12 cellular contexts compared by ENCODE assay signal in genomic region chr11:11163256-11163655, GRCh38.
A peak's percentile ranks its signal among the peaks of the same experiment; 100 is the strongest.
DNase-seq lines count a peak whose midpoint lies in the region; ATAC-seq, FAIRE-seq and TF ChIP-seq lines count a peak whose summit lies in the region.
"Had no signal": no experiment of that assay in that cellular context is flagged by ENCODE, and none has a peak within 500 bp of the region (broad histone marks: within the 10 kb centered on the region; RNA-seq: fewer than 3 reads in every experiment).

No MANE protein-coding gene starts in this region.

- no peak overlapping the region for H3K27ac ChIP-seq in A549

- intact Hi-C loops in left colon (cut with DNase I, micrococcal nuclease): loop anchor here in 1 of 2 donors (10.0 kb wide), 1 partner anchor 128 kb away; no protein-coding TSS in a partner anchor

- ATAC-seq in A549: peak; percentile 90 to 95
- peak; percentile 61 for ATAC-seq in left colon
- no peak for ATAC-seq in HG02973 (IDR thresholded peaks at IDR 0.05; ENCODE audit: unreplicated experiment)
- ATAC-seq in GM18867 (IDR thresholded peaks at IDR 0.05; ENCODE audit: unreplicated experiment): no peak
- ATAC-seq: stimulated activated naive B cell treated with anti-CD40 and anti-IgM and Interleukin-4, amounts not matched to agents 10 μg/mL and 1 μg/mL and 100 μg/mL, for 72 hours had no signal

- no peaks in the 10 kb centered on the region for H3K9me3 ChIP-seq in A549

- TF ChIP-seq CTCF in A549 (IDR thresholded peaks at IDR 0.05): no peak

- H3K4me2 ChIP-seq in A549: no peak overlapping the region

- no peak for TF ChIP-seq EP300 in A549 (IDR thresholded peaks at IDR 0.05)

- no peak for TF ChIP-seq RAD21 in A549 (conservative IDR thresholded peaks at IDR 0.05 in 1 of 2, IDR thresholded peaks at IDR 0.05 in 1 of 2)

- H3K36me3 ChIP-seq in H7 (replicated peaks; ENCODE audit: control insufficient read depth, insufficient read depth, low read length): no peaks in the 10 kb centered on the region
- H3K36me3 ChIP-seq: heart left ventricle had no signal

- H3K4me3 ChIP-seq in A549 (no peak overlapping the region), H7 (ENCODE audit: insufficient read depth, low read depth, low read length) (no peak overlapping the region)
- H3K4me3 ChIP-seq: heart left ventricle had no signal

- FAIRE-seq in A549 (lab: Jason Lieb, UNC): no peak

- CTCF ChIA-PET in A549 (lab: Yijun Ruan, JAX): interaction anchor here (1.5 to 2.6 kb wide), 2 partner anchors 10 to 14 kb away, joined by 4 to 6 read pairs; no protein-coding TSS in a partner anchor

- 25% methylated on average over 5 of the region's 5 CpGs for WGBS in A549 (ENCODE audit: missing lambda C conversion rate)

- H3K4me1 ChIP-seq in A549: no peaks in the 10 kb centered on the region

- POLR2A ChIA-PET in A549 (lab: Yijun Ruan, JAX): no interaction called here

- TF ChIP-seq POLR2A in A549 (IDR thresholded peaks at IDR 0.05; ENCODE audit: low read length): no peak

- H3K27me3 ChIP-seq in H7 (ENCODE audit: control insufficient read depth, insufficient read depth, low read length): no peaks in the 10 kb centered on the region
- H3K27me3 ChIP-seq: heart left ventricle had no signal

- peak; percentile 46 to 65 for DNase-seq in A549 (ENCODE audit: low read depth in 1 of 2, low spot score in 1 of 2)
- DNase-seq in H7: peak; percentile 59
- peak; percentile 24 for DNase-seq in astrocyte of the hippocampus (ENCODE audit: low read depth, low spot score)
- no peak for DNase-seq in left colon
- DNase-seq in AML-193 (lab: John Stamatoyannopoulos, UW): no peak
- no peak for DNase-seq in medulla oblongata (ENCODE audit: extremely low spot score)
- DNase-seq: heart left ventricle; MV-4-11; naive B cell; stimulated activated naive B cell treated with anti-CD40 and anti-IgM and Interleukin-4, amounts not matched to agents 10 μg/mL and 1 μg/mL and 100 μg/mL, for 72 hours had no signal

TF ChIP-seq in A549, 52 proteins besides CTCF, POLR2A, EP300 and RAD21:
- TF ChIP-seq, protein P1, sequence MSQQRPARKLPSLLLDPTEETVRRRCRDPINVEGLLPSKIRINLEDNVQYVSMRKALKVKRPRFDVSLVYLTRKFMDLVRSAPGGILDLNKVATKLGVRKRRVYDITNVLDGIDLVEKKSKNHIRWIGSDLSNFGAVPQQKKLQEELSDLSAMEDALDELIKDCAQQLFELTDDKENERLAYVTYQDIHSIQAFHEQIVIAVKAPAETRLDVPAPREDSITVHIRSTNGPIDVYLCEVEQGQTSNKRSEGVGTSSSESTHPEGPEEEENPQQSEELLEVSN (IDR thresholded peaks at IDR 0.05; ENCODE audit: borderline replicate concordance, low read depth): peak; percentile 28; the same call in 1 of the 2 replicates
- peak; percentile 52 for TF ChIP-seq MAX (IDR thresholded peaks at IDR 0.05)
- TF ChIP-seq ESRRA (IDR thresholded peaks at IDR 0.05; ENCODE audit: borderline replicate concordance, low read length): no peak
- peak; percentile 14; the same call in 1 of the 2 replicates for TF ChIP-seq USF2 (IDR thresholded peaks at IDR 0.05)
- no peak for TF ChIP-seq BCL3 (IDR thresholded peaks at IDR 0.05)

Comparison
In these comparisons a context has a peak if more than half of its experiments do, and no peak if none do; other contexts are left out.
1. ATAC-seq: peak in A549 (2 of 2) and left colon (single experiment); none in HG02973 (single experiment) and GM18867 (single experiment).
2. DNase-seq: peak in A549 (2 of 2), H7 (single experiment) and astrocyte of the hippocampus (single experiment); none in left colon (0 of 2), AML-193 (0 of 2) and medulla oblongata (single experiment).